Comparison of ENCODE assay signal across 1 cellular context in the genomic region with DNA sequence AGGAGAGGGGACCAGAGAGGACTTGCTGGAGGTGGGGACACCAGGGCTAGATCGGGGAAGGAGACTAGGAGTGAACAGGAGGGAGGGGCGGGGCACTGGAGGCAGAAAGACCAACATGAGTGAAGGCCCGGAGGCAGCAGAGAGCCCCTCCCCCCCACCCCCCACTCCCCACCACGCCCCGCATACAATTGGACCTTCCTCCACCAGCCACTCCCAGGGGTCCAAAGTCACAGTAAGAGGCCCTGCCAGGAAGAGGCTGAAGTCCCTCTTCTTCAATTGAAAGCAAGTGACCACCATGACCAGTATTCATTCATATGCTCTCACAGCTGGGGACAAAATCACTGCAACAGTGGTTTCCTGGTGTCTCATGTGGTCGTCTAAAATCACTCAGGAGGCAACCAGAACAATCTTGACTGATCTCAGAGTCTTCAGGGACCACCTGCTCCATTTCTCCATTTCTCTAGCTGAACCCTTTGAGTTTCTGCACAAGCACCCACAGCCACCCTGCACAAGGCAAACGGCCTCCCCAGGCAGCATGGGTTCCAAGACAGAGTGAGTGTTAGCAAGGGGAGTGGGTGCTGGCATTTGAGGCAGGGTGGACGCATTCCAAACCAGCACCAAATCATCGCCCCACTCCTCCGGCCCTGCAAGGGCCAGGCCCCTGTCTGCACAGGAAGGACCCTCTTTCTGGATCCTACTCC.
TF ChIP-seq lines count a peak whose summit lies in the region.

No MANE protein-coding gene starts in this region.

TF ChIP-seq in HepG2, 621 proteins besides CTCF, POLR2A, EP300 and RAD21:
- TF ChIP-seq HNF4A (CRISPR knock-in tag; IDR thresholded peaks at IDR 0.05) (peak; percentile 48), ZNF326 (CRISPR knock-in tag; IDR thresholded peaks at IDR 0.05; ENCODE audit: borderline replicate concordance) (no peak), ZNF350 (CRISPR knock-in tag; IDR thresholded peaks at IDR 0.05; ENCODE audit: borderline replicate concordance, low read depth) (no peak), ELF1 (CRISPR knock-in tag; IDR thresholded peaks at IDR 0.05) (no peak), HDAC1 (CRISPR knock-in tag; IDR thresholded peaks at IDR 0.05) (no peak), ZNF747 (CRISPR knock-in tag; IDR thresholded peaks at IDR 0.05; ENCODE audit: borderline replicate concordance) (no peak)
- TF ChIP-seq, protein P1, sequence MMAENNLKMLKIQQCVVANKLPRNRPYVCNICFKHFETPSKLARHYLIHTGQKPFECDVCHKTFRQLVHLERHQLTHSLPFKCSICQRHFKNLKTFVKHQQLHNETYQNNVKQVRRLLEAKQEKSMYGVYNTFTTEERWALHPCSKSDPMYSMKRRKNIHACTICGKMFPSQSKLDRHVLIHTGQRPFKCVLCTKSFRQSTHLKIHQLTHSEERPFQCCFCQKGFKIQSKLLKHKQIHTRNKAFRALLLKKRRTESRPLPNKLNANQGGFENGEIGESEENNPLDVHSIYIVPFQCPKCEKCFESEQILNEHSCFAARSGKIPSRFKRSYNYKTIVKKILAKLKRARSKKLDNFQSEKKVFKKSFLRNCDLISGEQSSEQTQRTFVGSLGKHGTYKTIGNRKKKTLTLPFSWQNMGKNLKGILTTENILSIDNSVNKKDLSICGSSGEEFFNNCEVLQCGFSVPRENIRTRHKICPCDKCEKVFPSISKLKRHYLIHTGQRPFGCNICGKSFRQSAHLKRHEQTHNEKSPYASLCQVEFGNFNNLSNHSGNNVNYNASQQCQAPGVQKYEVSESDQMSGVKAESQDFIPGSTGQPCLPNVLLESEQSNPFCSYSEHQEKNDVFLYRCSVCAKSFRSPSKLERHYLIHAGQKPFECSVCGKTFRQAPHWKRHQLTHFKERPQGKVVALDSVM (CRISPR knock-in tag; IDR thresholded peaks at IDR 0.05), result 0 out of 2 replicates have a peak, but pooled peaks have one; percentile 22
- TF ChIP-seq, protein P2, sequence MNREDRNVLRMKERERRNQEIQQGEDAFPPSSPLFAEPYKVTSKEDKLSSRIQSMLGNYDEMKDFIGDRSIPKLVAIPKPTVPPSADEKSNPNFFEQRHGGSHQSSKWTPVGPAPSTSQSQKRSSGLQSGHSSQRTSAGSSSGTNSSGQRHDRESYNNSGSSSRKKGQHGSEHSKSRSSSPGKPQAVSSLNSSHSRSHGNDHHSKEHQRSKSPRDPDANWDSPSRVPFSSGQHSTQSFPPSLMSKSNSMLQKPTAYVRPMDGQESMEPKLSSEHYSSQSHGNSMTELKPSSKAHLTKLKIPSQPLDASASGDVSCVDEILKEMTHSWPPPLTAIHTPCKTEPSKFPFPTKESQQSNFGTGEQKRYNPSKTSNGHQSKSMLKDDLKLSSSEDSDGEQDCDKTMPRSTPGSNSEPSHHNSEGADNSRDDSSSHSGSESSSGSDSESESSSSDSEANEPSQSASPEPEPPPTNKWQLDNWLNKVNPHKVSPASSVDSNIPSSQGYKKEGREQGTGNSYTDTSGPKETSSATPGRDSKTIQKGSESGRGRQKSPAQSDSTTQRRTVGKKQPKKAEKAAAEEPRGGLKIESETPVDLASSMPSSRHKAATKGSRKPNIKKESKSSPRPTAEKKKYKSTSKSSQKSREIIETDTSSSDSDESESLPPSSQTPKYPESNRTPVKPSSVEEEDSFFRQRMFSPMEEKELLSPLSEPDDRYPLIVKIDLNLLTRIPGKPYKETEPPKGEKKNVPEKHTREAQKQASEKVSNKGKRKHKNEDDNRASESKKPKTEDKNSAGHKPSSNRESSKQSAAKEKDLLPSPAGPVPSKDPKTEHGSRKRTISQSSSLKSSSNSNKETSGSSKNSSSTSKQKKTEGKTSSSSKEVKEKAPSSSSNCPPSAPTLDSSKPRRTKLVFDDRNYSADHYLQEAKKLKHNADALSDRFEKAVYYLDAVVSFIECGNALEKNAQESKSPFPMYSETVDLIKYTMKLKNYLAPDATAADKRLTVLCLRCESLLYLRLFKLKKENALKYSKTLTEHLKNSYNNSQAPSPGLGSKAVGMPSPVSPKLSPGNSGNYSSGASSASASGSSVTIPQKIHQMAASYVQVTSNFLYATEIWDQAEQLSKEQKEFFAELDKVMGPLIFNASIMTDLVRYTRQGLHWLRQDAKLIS (CRISPR knock-in tag; IDR thresholded peaks at IDR 0.05), result no peak
- TF ChIP-seq, protein P3, sequence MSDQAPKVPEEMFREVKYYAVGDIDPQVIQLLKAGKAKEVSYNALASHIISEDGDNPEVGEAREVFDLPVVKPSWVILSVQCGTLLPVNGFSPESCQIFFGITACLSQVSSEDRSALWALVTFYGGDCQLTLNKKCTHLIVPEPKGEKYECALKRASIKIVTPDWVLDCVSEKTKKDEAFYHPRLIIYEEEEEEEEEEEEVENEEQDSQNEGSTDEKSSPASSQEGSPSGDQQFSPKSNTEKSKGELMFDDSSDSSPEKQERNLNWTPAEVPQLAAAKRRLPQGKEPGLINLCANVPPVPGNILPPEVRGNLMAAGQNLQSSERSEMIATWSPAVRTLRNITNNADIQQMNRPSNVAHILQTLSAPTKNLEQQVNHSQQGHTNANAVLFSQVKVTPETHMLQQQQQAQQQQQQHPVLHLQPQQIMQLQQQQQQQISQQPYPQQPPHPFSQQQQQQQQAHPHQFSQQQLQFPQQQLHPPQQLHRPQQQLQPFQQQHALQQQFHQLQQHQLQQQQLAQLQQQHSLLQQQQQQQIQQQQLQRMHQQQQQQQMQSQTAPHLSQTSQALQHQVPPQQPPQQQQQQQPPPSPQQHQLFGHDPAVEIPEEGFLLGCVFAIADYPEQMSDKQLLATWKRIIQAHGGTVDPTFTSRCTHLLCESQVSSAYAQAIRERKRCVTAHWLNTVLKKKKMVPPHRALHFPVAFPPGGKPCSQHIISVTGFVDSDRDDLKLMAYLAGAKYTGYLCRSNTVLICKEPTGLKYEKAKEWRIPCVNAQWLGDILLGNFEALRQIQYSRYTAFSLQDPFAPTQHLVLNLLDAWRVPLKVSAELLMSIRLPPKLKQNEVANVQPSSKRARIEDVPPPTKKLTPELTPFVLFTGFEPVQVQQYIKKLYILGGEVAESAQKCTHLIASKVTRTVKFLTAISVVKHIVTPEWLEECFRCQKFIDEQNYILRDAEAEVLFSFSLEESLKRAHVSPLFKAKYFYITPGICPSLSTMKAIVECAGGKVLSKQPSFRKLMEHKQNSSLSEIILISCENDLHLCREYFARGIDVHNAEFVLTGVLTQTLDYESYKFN (CRISPR knock-in tag; conservative IDR thresholded peaks at IDR 0.05), result peak; percentile 35; the same call in 1 of the 2 replicates
- TF ChIP-seq, protein P4, sequence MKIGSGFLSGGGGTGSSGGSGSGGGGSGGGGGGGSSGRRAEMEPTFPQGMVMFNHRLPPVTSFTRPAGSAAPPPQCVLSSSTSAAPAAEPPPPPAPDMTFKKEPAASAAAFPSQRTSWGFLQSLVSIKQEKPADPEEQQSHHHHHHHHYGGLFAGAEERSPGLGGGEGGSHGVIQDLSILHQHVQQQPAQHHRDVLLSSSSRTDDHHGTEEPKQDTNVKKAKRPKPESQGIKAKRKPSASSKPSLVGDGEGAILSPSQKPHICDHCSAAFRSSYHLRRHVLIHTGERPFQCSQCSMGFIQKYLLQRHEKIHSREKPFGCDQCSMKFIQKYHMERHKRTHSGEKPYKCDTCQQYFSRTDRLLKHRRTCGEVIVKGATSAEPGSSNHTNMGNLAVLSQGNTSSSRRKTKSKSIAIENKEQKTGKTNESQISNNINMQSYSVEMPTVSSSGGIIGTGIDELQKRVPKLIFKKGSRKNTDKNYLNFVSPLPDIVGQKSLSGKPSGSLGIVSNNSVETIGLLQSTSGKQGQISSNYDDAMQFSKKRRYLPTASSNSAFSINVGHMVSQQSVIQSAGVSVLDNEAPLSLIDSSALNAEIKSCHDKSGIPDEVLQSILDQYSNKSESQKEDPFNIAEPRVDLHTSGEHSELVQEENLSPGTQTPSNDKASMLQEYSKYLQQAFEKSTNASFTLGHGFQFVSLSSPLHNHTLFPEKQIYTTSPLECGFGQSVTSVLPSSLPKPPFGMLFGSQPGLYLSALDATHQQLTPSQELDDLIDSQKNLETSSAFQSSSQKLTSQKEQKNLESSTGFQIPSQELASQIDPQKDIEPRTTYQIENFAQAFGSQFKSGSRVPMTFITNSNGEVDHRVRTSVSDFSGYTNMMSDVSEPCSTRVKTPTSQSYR (CRISPR knock-in tag; IDR thresholded peaks at IDR 0.05; ENCODE audit: borderline replicate concordance), result 0 out of 2 replicates have a peak, but pooled peaks have one; percentile 47
